1 cellular context compared by ENCODE assay signal in the genomic region with DNA sequence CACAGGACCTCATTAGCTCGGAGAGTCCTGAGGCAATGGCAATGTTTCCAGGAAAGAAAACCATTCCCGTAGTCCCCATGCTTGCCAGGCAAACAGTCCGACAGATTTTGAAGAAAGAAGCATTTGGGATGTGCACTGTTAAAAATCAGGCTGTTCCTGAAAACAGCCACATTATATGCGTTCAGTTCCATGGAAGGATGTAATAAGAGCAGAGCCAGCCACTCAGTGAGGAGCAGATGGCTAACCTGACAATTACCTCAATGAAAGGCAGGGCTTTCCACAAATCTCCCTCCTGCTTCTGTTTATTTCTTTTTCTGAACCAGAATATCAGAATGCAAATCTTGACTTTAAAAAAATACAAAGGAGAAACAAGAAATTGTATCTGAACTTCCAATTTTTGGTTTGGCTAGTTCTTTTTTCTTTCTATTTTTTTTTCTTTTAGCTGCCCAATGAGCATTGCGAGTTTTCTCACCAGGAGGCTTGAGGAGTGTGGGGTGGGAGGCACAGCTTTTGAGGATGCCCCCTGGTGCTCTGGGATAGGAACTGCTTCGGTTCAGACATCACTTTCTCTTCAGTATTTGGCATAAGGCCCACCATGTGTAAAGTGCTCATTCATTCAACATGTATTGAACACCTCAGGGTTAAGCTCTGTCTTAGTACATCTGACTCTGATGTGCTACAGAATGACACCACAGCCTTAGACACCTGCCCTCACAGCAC.
TF ChIP-seq lines count a peak whose summit lies in the region.

No MANE protein-coding gene starts in this region.

TF ChIP-seq in endothelial cell of umbilical vein, 7 proteins besides CTCF, POLR2A, EP300 and RAD21 (continued from another document):
- TF ChIP-seq, protein P1, sequence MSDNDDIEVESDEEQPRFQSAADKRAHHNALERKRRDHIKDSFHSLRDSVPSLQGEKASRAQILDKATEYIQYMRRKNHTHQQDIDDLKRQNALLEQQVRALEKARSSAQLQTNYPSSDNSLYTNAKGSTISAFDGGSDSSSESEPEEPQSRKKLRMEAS (IDR thresholded peaks at IDR 0.05; ENCODE audit: insufficient read depth, insufficient read length) = no peak
- no peak for TF ChIP-seq MYC (IDR thresholded peaks at IDR 0.05; ENCODE audit: low read depth, low read length)
- no peak for TF ChIP-seq EZH2 (IDR thresholded peaks at IDR 0.05; ENCODE audit: borderline replicate concordance, low read depth, low read length, severe bottlenecking)
- no peak for TF ChIP-seq FOS (IDR thresholded peaks at IDR 0.05; ENCODE audit: borderline replicate concordance, insufficient read depth, low read length)
- TF ChIP-seq JUN (IDR thresholded peaks at IDR 0.05; ENCODE audit: borderline replicate concordance, insufficient read depth, insufficient read length, low read depth) = no peak
